ENCODE assay signal across 13 cellular contexts in genomic region chr15:90819390-90819789, GRCh38. TPM values are rescaled to one million over a fixed set of nuclear protein-coding genes. Genes with fewer than 3 reads are reported as not detected.
DNase-seq lines count a peak whose midpoint lies in the region; ATAC-seq and TF ChIP-seq lines count a peak whose summit lies in the region.
"Had no signal": no experiment of that assay in that cellular context is flagged by ENCODE, and none has a peak within 500 bp of the region (broad histone marks: within the 10 kb centered on the region; RNA-seq: fewer than 3 reads in every experiment).

No MANE protein-coding gene starts in this region.

- H3K4me3 Mint-ChIP-seq in activated naive CD8-positive, alpha-beta T cell treated with anti-CD3 and anti-CD28 coated beads, Interleukin-2, amount 10 ng/mL, durations not matched to agents 7 days and 5 days: no peak overlapping the region
- H3K4me3 Mint-ChIP-seq in activated naive CD8-positive, alpha-beta T cell treated with anti-CD3 and anti-CD28 coated beads for 36 hours: no peak overlapping the region
- H3K4me3 Mint-ChIP-seq in activated CD8-positive, alpha-beta T cell treated with anti-CD3 and anti-CD28 coated beads, Interleukin-2, amount 10 ng/mL, durations not matched to agents 7 days and 5 days: no peak overlapping the region

- H3K27me3 ChIP-seq in upper lobe of right lung: no peaks in the 10 kb centered on the region
- H3K27me3 ChIP-seq: spleen had no signal

- no peaks in the 10 kb centered on the region for H3K36me3 ChIP-seq in upper lobe of right lung

- H3K27ac Mint-ChIP-seq in activated naive CD8-positive, alpha-beta T cell treated with anti-CD3 and anti-CD28 coated beads, Interleukin-2, amount 10 ng/mL, durations not matched to agents 7 days and 5 days: peak overlapping the region; percentile 54
- H3K27ac Mint-ChIP-seq in activated naive CD8-positive, alpha-beta T cell treated with anti-CD3 and anti-CD28 coated beads for 36 hours: no peak overlapping the region
- H3K27ac Mint-ChIP-seq in activated CD8-positive, alpha-beta T cell treated with anti-CD3 and anti-CD28 coated beads, Interleukin-2, amount 10 ng/mL, durations not matched to agents 7 days and 5 days: peak overlapping the region; percentile 75

- H3K27ac ChIP-seq in upper lobe of right lung: no peak overlapping the region
- H3K27ac ChIP-seq: parathyroid adenoma had no signal

- no peaks in the 10 kb centered on the region for H3K9me3 Mint-ChIP-seq in activated naive CD8-positive, alpha-beta T cell treated with anti-CD3 and anti-CD28 coated beads, Interleukin-2, amount 10 ng/mL, durations not matched to agents 7 days and 5 days
- no peaks in the 10 kb centered on the region for H3K9me3 Mint-ChIP-seq in activated naive CD8-positive, alpha-beta T cell treated with anti-CD3 and anti-CD28 coated beads for 36 hours
- no peaks in the 10 kb centered on the region for H3K9me3 Mint-ChIP-seq in activated CD8-positive, alpha-beta T cell treated with anti-CD3 and anti-CD28 coated beads, Interleukin-2, amount 10 ng/mL, durations not matched to agents 7 days and 5 days (ENCODE audit: insufficient read depth)

- no peaks in the 10 kb centered on the region for H3K27me3 Mint-ChIP-seq in activated naive CD8-positive, alpha-beta T cell treated with anti-CD3 and anti-CD28 coated beads, Interleukin-2, amount 10 ng/mL, durations not matched to agents 7 days and 5 days
- no peaks in the 10 kb centered on the region for H3K27me3 Mint-ChIP-seq in activated naive CD8-positive, alpha-beta T cell treated with anti-CD3 and anti-CD28 coated beads for 36 hours
- H3K27me3 Mint-ChIP-seq in activated CD8-positive, alpha-beta T cell treated with anti-CD3 and anti-CD28 coated beads, Interleukin-2, amount 10 ng/mL, durations not matched to agents 7 days and 5 days (ENCODE audit: low read depth): no peaks in the 10 kb centered on the region

- peaks cover 3% of the 10 kb centered on the region for H3K36me3 Mint-ChIP-seq in activated naive CD8-positive, alpha-beta T cell treated with anti-CD3 and anti-CD28 coated beads, Interleukin-2, amount 10 ng/mL, durations not matched to agents 7 days and 5 days
- H3K36me3 Mint-ChIP-seq in activated naive CD8-positive, alpha-beta T cell treated with anti-CD3 and anti-CD28 coated beads for 36 hours: peaks cover 7% of the 10 kb centered on the region
- H3K36me3 Mint-ChIP-seq in activated CD8-positive, alpha-beta T cell treated with anti-CD3 and anti-CD28 coated beads, Interleukin-2, amount 10 ng/mL, durations not matched to agents 7 days and 5 days (ENCODE audit: low read depth): peaks cover 16% of the 10 kb centered on the region

- POLR2A ChIA-PET in activated naive CD8-positive, alpha-beta T cell treated with anti-CD3 and anti-CD28 coated beads, Interleukin-2, amount 10 ng/mL, durations not matched to agents 7 days and 5 days (lab: Charles Lee): interaction anchor here (3.4 kb wide), 1 partner anchor 33 kb away, joined by 14 read pairs; no protein-coding TSS in a partner anchor
- POLR2A ChIA-PET in activated CD8-positive, alpha-beta T cell treated with anti-CD3 and anti-CD28 coated beads, Interleukin-2, amount 10 ng/mL, durations not matched to agents 7 days and 5 days (lab: Charles Lee): no interaction called here

- intact Hi-C loops in upper lobe of right lung (cut with DNase I): no loop called here

- H3K9me3 ChIP-seq in upper lobe of right lung: no peaks in the 10 kb centered on the region
- H3K9me3 ChIP-seq: spleen had no signal

- TF ChIP-seq CTCF in upper lobe of right lung (IDR thresholded peaks at IDR 0.05) (no peak), GM10266 (IDR thresholded peaks at IDR 0.05; ENCODE audit: control insufficient read depth, insufficient read depth, low read depth, missing control alignments) (no peak)

- no peak for DNase-seq in activated naive CD8-positive, alpha-beta T cell treated with anti-CD3 and anti-CD28 coated beads, Interleukin-2, amount 10 ng/mL, durations not matched to agents 7 days and 5 days
- DNase-seq in activated naive CD8-positive, alpha-beta T cell treated with anti-CD3 and anti-CD28 coated beads for 36 hours: no peak
- DNase-seq in activated CD8-positive, alpha-beta T cell treated with anti-CD3 and anti-CD28 coated beads, Interleukin-2, amount 10 ng/mL, durations not matched to agents 7 days and 5 days: no peak
- DNase-seq in left lobe of liver (ENCODE audit: low spot score) (peak; percentile 63), upper lobe of right lung (no peak), GM19238 (ENCODE audit: insufficient read length, low spot score) (no peak), GM10266 (ENCODE audit: extremely low spot score) (no peak), GM19240 (ENCODE audit: insufficient read length, low spot score) (no peak)
- DNase-seq: NCI-H1048; spleen; stimulated activated naive CD4-positive, alpha-beta T cell treated with Interleukin-2 at 50 U/mL for 16 hours had no signal

- H3K4me1 ChIP-seq in upper lobe of right lung: peaks cover 4% of the 10 kb centered on the region
- H3K4me1 ChIP-seq: parathyroid adenoma had no signal

- peaks cover 48% of the 10 kb centered on the region for H3K4me1 Mint-ChIP-seq in activated naive CD8-positive, alpha-beta T cell treated with anti-CD3 and anti-CD28 coated beads, Interleukin-2, amount 10 ng/mL, durations not matched to agents 7 days and 5 days
- peaks cover 20% of the 10 kb centered on the region for H3K4me1 Mint-ChIP-seq in activated naive CD8-positive, alpha-beta T cell treated with anti-CD3 and anti-CD28 coated beads for 36 hours
- H3K4me1 Mint-ChIP-seq in activated CD8-positive, alpha-beta T cell treated with anti-CD3 and anti-CD28 coated beads, Interleukin-2, amount 10 ng/mL, durations not matched to agents 7 days and 5 days (ENCODE audit: low read depth): peaks cover 73% of the 10 kb centered on the region

- CTCF ChIA-PET in activated CD8-positive, alpha-beta T cell treated with anti-CD3 and anti-CD28 coated beads, Interleukin-2, amount 10 ng/mL, durations not matched to agents 7 days and 5 days (lab: Charles Lee): interaction anchor here (1.6 to 3.3 kb wide), 2 partner anchors 19 to 112 kb away, joined by 5 to 22 read pairs; partner anchors contain the start of gene HDDC3

- H3K4me3 ChIP-seq in upper lobe of right lung: no peak overlapping the region
- H3K4me3 ChIP-seq: K562, spleen had no signal

- ATAC-seq in activated naive CD8-positive, alpha-beta T cell treated with anti-CD3 and anti-CD28 coated beads, Interleukin-2, amount 10 ng/mL, durations not matched to agents 7 days and 5 days (ENCODE audit: low read depth): no peak
- no peak for ATAC-seq in activated CD8-positive, alpha-beta T cell treated with anti-CD3 and anti-CD28 coated beads, Interleukin-2, amount 10 ng/mL, durations not matched to agents 7 days and 5 days
- ATAC-seq in left lobe of liver (peak; percentile 85), upper lobe of right lung (peak; percentile 6)

RNA-seq across cellular contexts. Expression of gene FURIN, which starts 49.0 kb away (rescaled TPM):
- 10 to 100 TPM; 62.2 to 63.5 TPM for total RNA-seq in activated naive CD8-positive, alpha-beta T cell treated with anti-CD3 and anti-CD28 coated beads, Interleukin-2, amount 10 ng/mL, durations not matched to agents 7 days and 5 days
- 10 to 100 TPM; 76.9 to 83.7 TPM for total RNA-seq in activated naive CD8-positive, alpha-beta T cell treated with anti-CD3 and anti-CD28 coated beads for 36 hours
- 10 to 100 TPM; 86.0 to 86.5 TPM for total RNA-seq in activated CD8-positive, alpha-beta T cell treated with anti-CD3 and anti-CD28 coated beads, Interleukin-2, amount 10 ng/mL, durations not matched to agents 7 days and 5 days
- total RNA-seq in left lobe of liver: 281 TPM
- 104 TPM for total RNA-seq in upper lobe of right lung

Comparison
In these comparisons a context has a peak if more than half of its experiments do, and no peak if none do; other contexts are left out.
1. ATAC-seq: peak in left lobe of liver (single experiment) and upper lobe of right lung (single experiment); none in activated naive CD8-positive, alpha-beta T cell treated with anti-CD3 and anti-CD28 coated beads, Interleukin-2, amount 10 ng/mL, durations not matched to agents 7 days and 5 days (single experiment) and activated CD8-positive, alpha-beta T cell treated with anti-CD3 and anti-CD28 coated beads, Interleukin-2, amount 10 ng/mL, durations not matched to agents 7 days and 5 days (single experiment).